27 cellular contexts compared by ENCODE assay signal in the genomic region with DNA sequence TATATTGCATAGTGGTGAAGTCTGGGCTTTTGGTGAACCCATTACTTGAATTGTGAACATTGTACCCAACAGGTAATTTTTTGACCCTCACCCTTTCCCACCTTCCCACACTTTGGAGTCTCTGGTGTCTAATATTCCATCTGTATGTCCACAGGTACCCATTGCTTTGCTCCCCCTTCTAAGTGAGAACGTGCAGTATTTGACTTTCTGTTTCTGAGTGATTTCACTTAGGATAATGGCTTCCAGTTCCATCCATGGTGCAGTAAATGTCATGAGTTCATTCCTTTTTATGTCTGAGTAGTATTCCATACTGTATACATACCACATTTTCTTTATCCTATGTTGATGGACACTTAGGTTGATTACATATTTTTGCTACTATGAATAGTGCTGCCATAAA.
"Had no signal": no experiment of that assay in that cellular context is flagged by ENCODE, and none has a peak within 500 bp of the region (broad histone marks: within the 10 kb centered on the region; RNA-seq: fewer than 3 reads in every experiment).

No MANE protein-coding gene starts in this region.

- H3K27me3 Mint-ChIP-seq: activated B cell treated with CpG ODN at 0.5 μM for 24 hours; activated naive CD4-positive, alpha-beta T cell treated with anti-CD3 and anti-CD28 coated beads, Interleukin-2, amount 10 ng/mL, durations not matched to agents 7 days and 5 days; activated naive CD8-positive, alpha-beta T cell treated with anti-CD3 and anti-CD28 coated beads, Interleukin-2, amount 10 ng/mL, durations not matched to agents 7 days and 5 days; activated T-cell treated with anti-CD3 and anti-CD28 coated beads, Interleukin-2, amount 50 U/mL, for 24 hours; dendritic cell treated with granulocyte-macrophage colony-stimulating factor and Interleukin-4, amounts not matched to agents 40 ng/mL and 50 ng/mL, for 4 days had no signal

- H3K4me3 Mint-ChIP-seq: activated B cell treated with CpG ODN at 0.5 μM for 24 hours; activated CD4-positive, alpha-beta memory T cell treated with anti-CD3 and anti-CD28 coated beads, Interleukin-2, amount 10 ng/mL, durations not matched to agents 7 days and 5 days; activated naive CD4-positive, alpha-beta T cell treated with anti-CD3 and anti-CD28 coated beads, Interleukin-2, amount 10 ng/mL, durations not matched to agents 7 days and 5 days; activated naive CD8-positive, alpha-beta T cell treated with anti-CD3 and anti-CD28 coated beads, Interleukin-2, amount 10 ng/mL, durations not matched to agents 7 days and 5 days; activated T-cell treated with anti-CD3 and anti-CD28 coated beads, Interleukin-2, amount 50 U/mL, for 24 hours; activated T-cell treated with anti-CD3 and anti-CD28 coated beads, Interleukin-2, amount 50 U/mL, for 72 hours; brain; dendritic cell treated with granulocyte-macrophage colony-stimulating factor and Interleukin-4, amounts not matched to agents 40 ng/mL and 50 ng/mL, for 4 days; endodermal cell had no signal

- ATAC-seq: activated CD4-positive, CD25-positive, alpha-beta regulatory T cell treated with anti-CD3 and anti-CD28 coated beads, Interleukin-2, amount 50 U/mL, for 24 hours; activated naive CD4-positive, alpha-beta T cell treated with anti-CD3 and anti-CD28 coated beads, Interleukin-2, amount 50 U/mL, for 72 hours; activated T-cell treated with anti-CD3 and anti-CD28 coated beads, Interleukin-2, amount 50 U/mL, for 72 hours; gastroesophageal sphincter; heart right ventricle had no signal

- H3K9me3 Mint-ChIP-seq: activated naive CD8-positive, alpha-beta T cell treated with anti-CD3 and anti-CD28 coated beads, Interleukin-2, amount 10 ng/mL, durations not matched to agents 7 days and 5 days; activated T-cell treated with anti-CD3 and anti-CD28 coated beads, Interleukin-2, amount 50 U/mL, for 72 hours had no signal

- H3K36me3 Mint-ChIP-seq: activated naive CD8-positive, alpha-beta T cell treated with anti-CD3 and anti-CD28 coated beads, Interleukin-2, amount 10 ng/mL, durations not matched to agents 7 days and 5 days; brain had no signal

- DNase-seq: activated B cell treated with CpG ODN at 0.5 μM for 24 hours; activated CD4-positive, alpha-beta memory T cell treated with anti-CD3 and anti-CD28 coated beads, Interleukin-2, amount 10 ng/mL, durations not matched to agents 7 days and 5 days; activated CD4-positive, alpha-beta T cell treated with anti-CD3 and anti-CD28 coated beads for 48 hours; activated CD8-positive, alpha-beta memory T cell treated with anti-CD3 and anti-CD28 coated beads, Interleukin-2, amount 50 U/mL, for 48 hours; activated gamma-delta T cell; activated naive CD4-positive, alpha-beta T cell; activated naive CD4-positive, alpha-beta T cell treated with anti-CD3 and anti-CD28 coated beads, Interleukin-2, amount 10 ng/mL, durations not matched to agents 7 days and 5 days; activated naive CD8-positive, alpha-beta T cell treated with anti-CD3 and anti-CD28 coated beads, Interleukin-2, amount 10 ng/mL, durations not matched to agents 7 days and 5 days; activated T-cell treated with anti-CD3 and anti-CD28 coated beads for 4 hours; activated T-cell treated with anti-CD3 and anti-CD28 coated beads, Interleukin-2, amount 50 U/mL, for 24 hours; activated T-cell treated with anti-CD3 and anti-CD28 coated beads, Interleukin-2, amount 50 U/mL, for 72 hours; central memory CD4-positive, alpha-beta T cell; cerebellar nuclear complex; dorsolateral prefrontal cortex; effector memory CD4-positive, alpha-beta T cell; endodermal cell; erythroblast; esophagus squamous epithelium; foreskin melanocyte; heart right ventricle; T1000; WERI-Rb-1 had no signal

- H3K27ac Mint-ChIP-seq: activated B cell treated with CpG ODN at 0.5 μM for 24 hours; activated CD4-positive, alpha-beta memory T cell treated with anti-CD3 and anti-CD28 coated beads, Interleukin-2, amount 10 ng/mL, durations not matched to agents 7 days and 5 days; activated naive CD4-positive, alpha-beta T cell treated with anti-CD3 and anti-CD28 coated beads, Interleukin-2, amount 10 ng/mL, durations not matched to agents 7 days and 5 days; activated naive CD4-positive, alpha-beta T cell treated with anti-CD3 and anti-CD28 coated beads, Interleukin-2, amount 50 U/mL, for 72 hours; activated naive CD8-positive, alpha-beta T cell treated with anti-CD3 and anti-CD28 coated beads, Interleukin-2, amount 10 ng/mL, durations not matched to agents 7 days and 5 days; activated T-cell treated with anti-CD3 and anti-CD28 coated beads, Interleukin-2, amount 50 U/mL, for 24 hours; activated T-cell treated with anti-CD3 and anti-CD28 coated beads, Interleukin-2, amount 50 U/mL, for 72 hours; brain; dendritic cell treated with granulocyte-macrophage colony-stimulating factor and Interleukin-4, amounts not matched to agents 40 ng/mL and 50 ng/mL, for 4 days; endodermal cell had no signal

- H3K4me1 Mint-ChIP-seq: activated B cell treated with CpG ODN at 0.5 μM for 24 hours, brain had no signal
